ENCODE assay signal across 13 cellular contexts in the genomic region with DNA sequence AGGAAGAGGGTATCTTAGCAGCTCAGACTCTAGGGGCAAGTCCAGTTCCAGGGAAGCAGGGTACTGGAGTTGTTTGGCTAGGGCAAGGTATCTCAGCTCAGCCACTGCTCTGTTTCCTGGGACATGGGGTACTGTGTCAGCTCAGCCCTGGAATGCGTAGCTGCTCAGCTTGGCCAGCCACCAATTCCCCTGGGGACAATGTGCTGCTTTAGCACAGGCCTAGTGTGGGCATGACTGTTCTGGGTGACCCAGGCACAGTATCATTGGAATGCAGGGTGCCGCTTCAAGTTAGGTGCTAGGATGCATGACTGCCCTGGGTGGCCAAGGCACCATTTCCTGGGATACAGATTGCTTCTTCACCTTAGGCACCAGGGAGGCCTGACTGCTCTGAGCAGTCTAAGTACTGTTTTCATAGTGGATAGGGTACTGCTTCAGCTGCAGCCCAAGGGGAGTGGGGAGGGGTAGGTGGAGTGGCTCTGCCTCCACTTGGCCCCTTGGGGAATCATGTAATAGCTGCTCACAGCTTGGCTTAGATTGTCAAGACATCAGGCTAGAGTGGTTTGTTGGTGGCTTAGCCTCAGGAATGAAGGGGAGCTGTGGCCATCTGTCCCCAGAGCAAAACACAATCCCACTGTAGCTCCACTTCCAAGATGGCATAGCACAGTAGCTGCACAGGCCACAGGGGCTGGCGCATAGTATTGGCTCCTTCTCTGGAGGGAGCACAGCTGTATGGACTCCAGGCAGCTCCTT. TPM values are rescaled to one million over a fixed set of nuclear protein-coding genes. Genes with fewer than 3 reads are reported as not detected.
DNase-seq lines count a peak whose midpoint lies in the region; ATAC-seq and TF ChIP-seq lines count a peak whose summit lies in the region.
"Had no signal": no experiment of that assay in that cellular context is flagged by ENCODE, and none has a peak within 500 bp of the region (broad histone marks: within the 10 kb centered on the region; RNA-seq: fewer than 3 reads in every experiment).

No MANE protein-coding gene starts in this region.

- no peak for TF ChIP-seq CTCF in brain microvascular endothelial cell (IDR thresholded peaks at IDR 0.05; ENCODE audit: low read depth, low read length, missing control alignments)

- H3K4me3 ChIP-seq in brain microvascular endothelial cell (ENCODE audit: low read depth, low read length), result no peak overlapping the region

- peaks cover 41% of the 10 kb centered on the region for H3K36me3 ChIP-seq in brain microvascular endothelial cell (replicated peaks)

- H3K27me3 ChIP-seq in brain microvascular endothelial cell (replicated peaks), result no peaks in the 10 kb centered on the region

- peaks cover 6% of the 10 kb centered on the region for H3K9me3 Mint-ChIP-seq in stimulated activated effector memory CD8-positive, alpha-beta T cell treated with anti-CD3 and anti-CD28 coated beads, Interleukin-12 subunit alpha, Interleukin-12 subunit beta, amount 100 ng/mL, for 72 hours

- H3K27ac ChIP-seq in brain microvascular endothelial cell, result no peak overlapping the region

- H3K4me3 Mint-ChIP-seq in stimulated activated effector memory CD8-positive, alpha-beta T cell treated with anti-CD3 and anti-CD28 coated beads, Interleukin-12 subunit alpha, Interleukin-12 subunit beta, amount 100 ng/mL, for 72 hours, result no peak overlapping the region
- H3K4me3 Mint-ChIP-seq: mesothelial cell of epicardium had no signal

- H3K4me1 Mint-ChIP-seq in stimulated activated effector memory CD8-positive, alpha-beta T cell treated with anti-CD3 and anti-CD28 coated beads, Interleukin-12 subunit alpha, Interleukin-12 subunit beta, amount 100 ng/mL, for 72 hours, result peaks cover 10% of the 10 kb centered on the region
- H3K4me1 Mint-ChIP-seq: mesothelial cell of epicardium had no signal

- H3K36me3 Mint-ChIP-seq in stimulated activated effector memory CD8-positive, alpha-beta T cell treated with anti-CD3 and anti-CD28 coated beads, Interleukin-12 subunit alpha, Interleukin-12 subunit beta, amount 100 ng/mL, for 72 hours, result peaks cover 46% of the 10 kb centered on the region

- ATAC-seq in stimulated activated effector memory CD8-positive, alpha-beta T cell treated with anti-CD3 and anti-CD28 coated beads, Interleukin-12 subunit alpha, Interleukin-12 subunit beta, amount 100 ng/mL, for 72 hours, result no peak
- no peak for ATAC-seq in GM19328 (IDR thresholded peaks at IDR 0.05; ENCODE audit: unreplicated experiment)
- ATAC-seq in HG03571 (IDR thresholded peaks at IDR 0.05; ENCODE audit: unreplicated experiment), result no peak

- H3K27ac Mint-ChIP-seq in stimulated activated effector memory CD8-positive, alpha-beta T cell treated with anti-CD3 and anti-CD28 coated beads, Interleukin-12 subunit alpha, Interleukin-12 subunit beta, amount 100 ng/mL, for 72 hours, result peak overlapping the region; percentile 58
- H3K27ac Mint-ChIP-seq: mesothelial cell of epicardium had no signal

- DNase-seq in M059J (ENCODE audit: low read depth) (peak; percentile 58), brain microvascular endothelial cell (peak; percentile 5), hypothalamus (lab: John Stamatoyannopoulos, UW) (peak in 41 of 51 donors; percentile 7 to 82 (median 37)), DMS53 treated with DMSO at 0.1 percent for 48 hours (lab: John Stamatoyannopoulos, UW; ENCODE audit: unreplicated experiment) (no peak)
- DNase-seq in stimulated activated effector memory CD8-positive, alpha-beta T cell treated with anti-CD3 and anti-CD28 coated beads, Interleukin-12 subunit alpha, Interleukin-12 subunit beta, amount 100 ng/mL, for 72 hours (ENCODE audit: low spot score in 2 of 2), result no peak
- DNase-seq in activated CD8-positive, alpha-beta memory T cell treated with anti-CD3 and anti-CD28 coated beads, Interleukin-2, amount 50 U/mL, for 48 hours, result no peak
- DNase-seq: activated CD4-positive, alpha-beta T cell treated with anti-CD3 and anti-CD28 coated beads for 48 hours; activated gamma-delta T cell; NCI-H510A; small intestine had no signal

- in situ Hi-C loops in brain microvascular endothelial cell (cut with HindIII; ENCODE audit: low pct_ligation_motif_present, low sequenced_read_pairs), result no loop called here

RNA-seq across cellular contexts. Expression of a gene that starts 36.0 kb away (rescaled TPM):
- 13.3 and 25.1 TPM in 2 replicates for total RNA-seq in M059J (2014; rRNA removed; shearing (Covaris generic))

RNA-seq across cellular contexts. Expression of a gene that starts 46.6 kb away (rescaled TPM):
- total RNA-seq in M059J (2014; rRNA removed; shearing (Covaris generic)), result not detected in 2 replicates
- total RNA-seq: mesothelial cell of epicardium had no signal

RNA-seq across cellular contexts. Expression of a gene that starts 48.1 kb away (rescaled TPM):
- total RNA-seq in M059J (2014; rRNA removed; shearing (Covaris generic)), result 7.7 and 13.1 TPM in 2 replicates

RNA-seq across cellular contexts. Expression of a gene that starts 57.3 kb away (rescaled TPM):
- 74.4 and 98.8 TPM in 2 replicates for total RNA-seq in M059J (2014; rRNA removed; shearing (Covaris generic))

Comparison
In these comparisons a context has a peak if more than half of its experiments do, and no peak if none do; other contexts are left out.
1. DNase-seq: peak in M059J (single experiment), brain microvascular endothelial cell (single experiment) and hypothalamus (41 of 51); none in stimulated activated effector memory CD8-positive, alpha-beta T cell treated with anti-CD3 and anti-CD28 coated beads, Interleukin-12 subunit alpha, Interleukin-12 subunit beta, amount 100 ng/mL, for 72 hours (0 of 2), DMS53 treated with DMSO at 0.1 percent for 48 hours (single experiment) and activated CD8-positive, alpha-beta memory T cell treated with anti-CD3 and anti-CD28 coated beads, Interleukin-2, amount 50 U/mL, for 48 hours (single experiment).